17 cellular contexts compared by ENCODE assay signal in the genomic region with DNA sequence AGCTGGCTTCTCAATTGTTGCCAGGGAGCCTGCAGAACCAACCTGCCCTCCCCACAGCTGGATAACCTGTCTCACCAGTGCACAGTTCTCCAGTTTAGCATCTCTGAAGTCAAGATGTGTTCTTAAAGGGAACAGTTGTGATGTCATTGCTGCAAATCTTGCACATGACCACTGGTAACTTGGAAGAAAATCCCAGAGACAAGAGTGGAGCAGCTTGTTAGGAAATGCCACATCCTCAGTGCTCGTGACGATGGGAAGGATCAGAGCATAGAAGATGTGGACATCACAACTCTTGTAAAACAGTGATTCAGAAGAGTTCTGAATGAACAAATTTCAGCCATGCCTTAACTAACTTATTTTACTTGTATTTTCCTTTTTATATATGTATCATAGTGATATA. TPM values are rescaled to one million over a fixed set of nuclear protein-coding genes. Genes with fewer than 3 reads are reported as not detected.
DNase-seq lines count a peak whose midpoint lies in the region; ATAC-seq, FAIRE-seq and TF ChIP-seq lines count a peak whose summit lies in the region.
"Had no signal": no experiment of that assay in that cellular context is flagged by ENCODE, and none has a peak within 500 bp of the region (broad histone marks: within the 10 kb centered on the region; RNA-seq: fewer than 3 reads in every experiment).

No MANE protein-coding gene starts in this region.

- no peak for FAIRE-seq in HepG2 (lab: Jason Lieb, UNC)
- FAIRE-seq: A204.1, GM12878, GM18507, HTR-8/SVneo had no signal

- no peak overlapping the region for H3K4me2 ChIP-seq in HepG2 (ENCODE audit: low read depth, low read length)

- in situ Hi-C loops in HepG2 (cut with HindIII; ENCODE audit: extremely low pct_ligation_motif_present, low pct_unique_long_range_greater_than_20kb), result no loop called here

- DNase-seq in HepG2 (ENCODE audit: low spot score) (no peak), right lobe of liver (no peak), sigmoid colon (peak; percentile 61), esophagus muscularis mucosa (ENCODE audit: extremely low spot score) (no peak), uterus (no peak), NCI-H748 treated with DMSO at 0.1 percent for 48 hours (lab: John Stamatoyannopoulos, UW) (no peak)
- DNase-seq: BE2C; CD4-positive, alpha-beta memory T cell; DMS79; HCEC 1CT; HFFc6 had no signal

- peaks cover 10% of the 10 kb centered on the region; the same call in 1 of the 2 replicates for H3K4me1 ChIP-seq in HepG2 (ENCODE audit: insufficient read depth, low read length)
- H3K4me1 ChIP-seq in right lobe of liver, result peaks cover 2 to 32% (median 10%) of the 10 kb centered on the region in 4 donors
- no peaks in the 10 kb centered on the region for H3K4me1 ChIP-seq in iPS-15b (ENCODE audit: control insufficient read depth, insufficient read depth, low read length)
- peaks cover 0 to 36% (median 26%) of the 10 kb centered on the region in 4 donors for H3K4me1 ChIP-seq in sigmoid colon
- peaks cover 39 to 46% (median 44%) of the 10 kb centered on the region in 4 donors for H3K4me1 ChIP-seq in esophagus muscularis mucosa
- peaks cover 7 to 11% of the 10 kb centered on the region in 2 donors for H3K4me1 ChIP-seq in uterus

- H3K27ac ChIP-seq in HepG2 (ENCODE audit: extremely low read length, insufficient read depth, low read length) (no peak overlapping the region), right lobe of liver (no peak overlapping the region), sigmoid colon (no peak overlapping the region), esophagus muscularis mucosa (replicated peaks in 1 of 4) (no peak overlapping the region), uterus (no peak overlapping the region)
- H3K27ac ChIP-seq: C4-2B had no signal

- TF ChIP-seq EP300 in HepG2 (IDR thresholded peaks at IDR 0.05; ENCODE audit: low read depth in 2 of 2, low read length in 2 of 2) (no peak), HepG2 (CRISPR knock-in tag; IDR thresholded peaks at IDR 0.05; ENCODE audit: borderline replicate concordance) (no peak), sigmoid colon (IDR thresholded peaks at IDR 0.05) (no peak), esophagus muscularis mucosa (IDR thresholded peaks at IDR 0.05) (no peak)

- intact Hi-C loops in HepG2 (cut with micrococcal nuclease; ENCODE audit: unreplicated experiment) (no loop called here), right lobe of liver (cut with DNase I) (no loop called here), sigmoid colon (cut with DNase I) (no loop called here), esophagus muscularis mucosa (cut with DNase I) (no loop called here), uterus (cut with DNase I; ENCODE audit: low total_unique reads) (no loop called here)

- POLR2A ChIA-PET in HepG2 (lab: Yijun Ruan, JAX), result no interaction called here

- no peak for TF ChIP-seq CTCF in HepG2 (CRISPR knock-in tag; IDR thresholded peaks at IDR 0.05)
- TF ChIP-seq CTCF in right lobe of liver (IDR thresholded peaks at IDR 0.05), result no peak
- TF ChIP-seq CTCF in sigmoid colon (IDR thresholded peaks at IDR 0.05), result no peak
- no peak for TF ChIP-seq CTCF in esophagus muscularis mucosa (IDR thresholded peaks at IDR 0.05)
- no peak for TF ChIP-seq CTCF in uterus (IDR thresholded peaks at IDR 0.05)

- no TSS peak for BruUV-seq in HepG2 (replicated peaks; lab: Mats Ljungman, UMichigan)

- H3K36me3 ChIP-seq in HepG2 (replicated peaks in 1 of 2; ENCODE audit: control insufficient read depth in 1 of 2, insufficient read depth in 2 of 2, low read length in 2 of 2) (no peaks in the 10 kb centered on the region), right lobe of liver (no peaks in the 10 kb centered on the region), iPS-15b (ENCODE audit: control insufficient read depth, insufficient read depth, low read length) (no peaks in the 10 kb centered on the region), sigmoid colon (no peaks in the 10 kb centered on the region), esophagus muscularis mucosa (no peaks in the 10 kb centered on the region), uterus (no peaks in the 10 kb centered on the region)
- H3K36me3 ChIP-seq: BE2C had no signal

- H3K9me3 ChIP-seq in HepG2 (ENCODE audit: low read length) (no peaks in the 10 kb centered on the region), right lobe of liver (no peaks in the 10 kb centered on the region), iPS-15b (ENCODE audit: control insufficient read depth, insufficient read depth, low read length) (no peaks in the 10 kb centered on the region), sigmoid colon (no peaks in the 10 kb centered on the region), esophagus muscularis mucosa (peaks cover 0 to 4% (median 0%) of the 10 kb centered on the region in 4 donors), uterus (no peaks in the 10 kb centered on the region)
- H3K9me3 ChIP-seq: BE2C had no signal

- no peak overlapping the region for H2AFZ ChIP-seq in HepG2 (ENCODE audit: low read length)

- H3K4me3 ChIP-seq in HepG2 (replicated peaks in 1 of 3; ENCODE audit: insufficient read depth in 1 of 3, low read depth in 2 of 3, low read length in 3 of 3), result no peak overlapping the region
- no peak overlapping the region for H3K4me3 ChIP-seq in right lobe of liver
- H3K4me3 ChIP-seq in iPS-15b (ENCODE audit: low read depth, low read length), result no peak overlapping the region
- no peak overlapping the region for H3K4me3 ChIP-seq in sigmoid colon
- H3K4me3 ChIP-seq in esophagus muscularis mucosa, result no peak overlapping the region
- no peak overlapping the region for H3K4me3 ChIP-seq in uterus
- H3K4me3 ChIP-seq: GM12878 had no signal

- H3K9ac ChIP-seq in HepG2 (ENCODE audit: insufficient read depth, low read depth, low read length), result no peak overlapping the region
- peak overlapping the region; percentile 37 for H3K9ac ChIP-seq in iPS-15b (ENCODE audit: low read depth, low read length)

- no peaks in the 10 kb centered on the region for H4K20me1 ChIP-seq in HepG2 (ENCODE audit: insufficient read depth, low read length)

- CTCF ChIA-PET in HepG2 (lab: Yijun Ruan, JAX; ENCODE audit: low intra/inter-chr PET ratio, low total read pairs), result no interaction called here

- WGBS in HepG2 (ENCODE audit: low lambda C conversion rate), result 91% methylated on average over 2 of the region's 2 CpGs
- WGBS in right lobe of liver (ENCODE audit: insufficient coverage, low coverage, low lambda C conversion rate, missing lambda C conversion rate), result 80% methylated on average over 2 of the region's 2 CpGs
- 90 to 93% methylated on average over 2 of the region's 2 CpGs for WGBS in sigmoid colon, 2 donors
- WGBS in esophagus muscularis mucosa, result 72% methylated on average over 2 of the region's 2 CpGs

- TF ChIP-seq RAD21 in HepG2 (CRISPR knock-in tag; IDR thresholded peaks at IDR 0.05), result no peak

- ATAC-seq in HepG2 (no peak), right lobe of liver (no peak)
- ATAC-seq: GM12878 had no signal

- no peaks in the 10 kb centered on the region for H3K27me3 ChIP-seq in HepG2 (ENCODE audit: control insufficient read depth in 1 of 2, insufficient read depth in 2 of 2, low read length in 2 of 2)
- H3K27me3 ChIP-seq in right lobe of liver, result no peaks in the 10 kb centered on the region
- H3K27me3 ChIP-seq in iPS-15b (ENCODE audit: control insufficient read depth, insufficient read depth, low read length), result no peaks in the 10 kb centered on the region
- no peaks in the 10 kb centered on the region for H3K27me3 ChIP-seq in sigmoid colon
- H3K27me3 ChIP-seq in esophagus muscularis mucosa, result no peaks in the 10 kb centered on the region
- no peaks in the 10 kb centered on the region for H3K27me3 ChIP-seq in uterus
- H3K27me3 ChIP-seq: BE2C had no signal

- TF ChIP-seq POLR2A in HepG2 (IDR thresholded peaks at IDR 0.05; ENCODE audit: insufficient read depth in 1 of 2, low read depth in 2 of 2, low read length in 2 of 2) (no peak), right lobe of liver (IDR thresholded peaks at IDR 0.05) (no peak), sigmoid colon (IDR thresholded peaks at IDR 0.05) (no peak), esophagus muscularis mucosa (IDR thresholded peaks at IDR 0.05; ENCODE audit: low read depth) (no peak), uterus (IDR thresholded peaks at IDR 0.05) (no peak)

- no peaks in the 10 kb centered on the region for H3K79me2 ChIP-seq in HepG2 (ENCODE audit: insufficient read depth, low read length)

TF ChIP-seq in HepG2, 621 proteins besides CTCF, POLR2A, EP300 and RAD21 (continues in another document):
- TF ChIP-seq CREB1 (IDR thresholded peaks at IDR 0.05) (0 out of 2 replicates have a peak, but pooled peaks have one; percentile 19), CREB1 (CRISPR knock-in tag; IDR thresholded peaks at IDR 0.05) (no peak), U2AF2 (IDR thresholded peaks at IDR 0.05; ENCODE audit: low read depth, low read length) (no peak), BRCA1 (CRISPR knock-in tag; IDR thresholded peaks at IDR 0.05) (no peak)

RNA-seq across cellular contexts. Expression of a gene that starts 36.1 kb away (rescaled TPM):
- total RNA-seq in HepG2 (2016; rRNA removed; fragmentation: Illumina TruSeq; extraction: Trizol), result 11.1 and 13.0 TPM in 2 replicates
- total RNA-seq in HepG2 (2016; cell fraction: cytosol; rRNA removed; fragmentation: Illumina TruSeq; extraction: Trizol; ENCODE audit: low read depth), result 1.4 and 1.5 TPM in 2 replicates
- total RNA-seq in HepG2 (2016; cell fraction: insoluble cytoplasmic fraction; rRNA removed; fragmentation: Illumina TruSeq; extraction: Trizol), result 9.8 and 12.1 TPM in 2 replicates
- 5.3 and 6.4 TPM in 2 replicates for total RNA-seq in HepG2 (2016; cell fraction: membrane; rRNA removed; fragmentation: Illumina TruSeq; extraction: Trizol)
- total RNA-seq in HepG2 (2016; cell fraction: nucleus; rRNA removed; fragmentation: Illumina TruSeq; extraction: Trizol), result 11.9 and 15.6 TPM in 2 replicates
- polyA plus RNA-seq in HepG2 (2011; rRNA removed), result 16.4 and 18.7 TPM in 2 replicates
- polyA plus RNA-seq in HepG2 (2011; cell fraction: cytosol; rRNA removed), result 7.1 and 7.2 TPM in 2 replicates
- 42.2 and 53.6 TPM in 2 replicates for polyA plus RNA-seq in HepG2 (2011; cell fraction: nucleus; rRNA removed)
- polyA plus RNA-seq in HepG2 (2012), result 4.4 and 6.9 TPM in 2 replicates
- polyA plus RNA-seq in HepG2 (2016; cell fraction: cytosol; fragmentation: Illumina TruSeq; extraction: Trizol; ENCODE audit: low read depth), result 0.43 and 0.62 TPM in 2 replicates
- polyA plus RNA-seq in HepG2 (2016; cell fraction: insoluble cytoplasmic fraction; fragmentation: Illumina TruSeq; extraction: Trizol; ENCODE audit: low read depth), result 5.8 and 6.2 TPM in 2 replicates
- 1.7 TPM in 2 replicates for polyA plus RNA-seq in HepG2 (2016; cell fraction: membrane; fragmentation: Illumina TruSeq; extraction: Trizol; ENCODE audit: low read depth)
- polyA plus RNA-seq in HepG2 (2016; cell fraction: nucleus; fragmentation: Illumina TruSeq; extraction: Trizol; ENCODE audit: insufficient read depth, low read depth), result 17.4 and 18.9 TPM in 2 replicates
- polyA minus RNA-seq in HepG2 (2011; rRNA and poly(A)+ RNA removed; ENCODE audit: low replicate concordance), result 55.2 and 75.7 TPM in 2 replicates
- 11.3 and 16.1 TPM in 2 replicates for polyA minus RNA-seq in HepG2 (2011; cell fraction: cytosol; rRNA and poly(A)+ RNA removed)
- 27.0 and 32.6 TPM in 2 replicates for polyA minus RNA-seq in HepG2 (2011; cell fraction: nucleus; rRNA and poly(A)+ RNA removed)
- total RNA-seq in right lobe of liver, result 10 to 100 TPM; 23.4 to 47.7 (median 31.0) TPM
- total RNA-seq in sigmoid colon, result 10 to 100 TPM; 12.2 to 19.9 (median 13.2) TPM
- 10 to 100 TPM in 1 of 3 donors, 1 to 10 TPM in 2; 3.0 to 13.2 (median 3.2) TPM for polyA plus RNA-seq in sigmoid colon
- 10 to 100 TPM; 14.6 to 36.1 (median 29.2) TPM for total RNA-seq in esophagus muscularis mucosa
- 10 to 100 TPM in 2 of 4 donors, 1 to 10 TPM in 2; 7.9 to 34.6 (median 15.7) TPM for total RNA-seq in uterus
